In the genomic region with DNA sequence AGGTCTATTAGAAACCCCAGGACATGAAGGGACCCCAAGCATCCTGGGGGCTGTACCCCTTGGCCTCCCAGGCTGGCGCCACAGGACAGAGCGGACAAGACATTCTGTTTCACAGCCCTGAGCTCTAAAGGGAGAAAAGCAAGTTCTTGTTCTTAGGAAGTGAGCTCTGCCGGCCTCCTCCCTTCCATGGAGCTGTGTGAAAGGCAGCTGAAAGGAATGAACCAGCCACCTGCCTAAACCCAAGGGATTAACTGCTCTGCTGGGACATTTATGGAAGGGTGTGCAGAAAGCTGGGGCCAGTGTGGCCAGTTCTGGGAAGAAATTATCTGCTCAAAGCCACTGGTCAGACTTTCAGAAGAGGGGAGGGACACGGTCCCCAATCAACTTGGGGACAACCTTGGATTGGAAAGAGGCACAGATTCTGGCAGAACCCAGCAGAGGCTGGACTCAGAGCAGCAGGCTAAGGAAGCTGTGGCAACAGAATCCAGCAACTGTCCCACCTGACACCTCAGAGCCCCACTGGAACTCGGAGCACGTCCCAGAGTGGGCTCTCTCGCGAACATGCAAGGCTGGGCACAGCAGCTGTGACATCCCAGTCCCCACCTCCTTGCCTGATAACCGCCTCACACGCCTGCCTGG, we compare ENCODE assay signal across 9 cellular contexts. TPM values are rescaled to one million over a fixed set of nuclear protein-coding genes. Genes with fewer than 3 reads are reported as not detected.
DNase-seq lines count a peak whose midpoint lies in the region; ATAC-seq and TF ChIP-seq lines count a peak whose summit lies in the region.
"Had no signal": no experiment of that assay in that cellular context is flagged by ENCODE, and none has a peak within 500 bp of the region (broad histone marks: within the 10 kb centered on the region; RNA-seq: fewer than 3 reads in every experiment).

No MANE protein-coding gene starts in this region.

- POLR2A ChIA-PET in OCI-LY7 (lab: Charles Lee), result interaction anchor here (0.6 to 1.4 kb wide), 2 partner anchors 11 to 48 kb away, joined by 4 read pairs; no protein-coding TSS in a partner anchor

- BruUV-seq in OCI-LY7 (replicated peaks; lab: Mats Ljungman, UMichigan), result no TSS peak

- H3K9me3 Mint-ChIP-seq in neural crest cell, result no peaks in the 10 kb centered on the region

- H3K36me3 Mint-ChIP-seq in neural crest cell (ENCODE audit: low read depth), result no peaks in the 10 kb centered on the region

- no peaks in the 10 kb centered on the region for H3K9me2 ChIP-seq in OCI-LY7 (ENCODE audit: insufficient read depth, low read length)

- peak overlapping the region; percentile 2; the same call in 1 of the 2 replicates for H2AFZ ChIP-seq in OCI-LY7 (ENCODE audit: low read length)

- no peak for DNase-seq in OCI-LY7 (ENCODE audit: low spot score)
- DNase-seq in neural crest cell (ENCODE audit: low read depth, low spot score), result no peak
- no peak for DNase-seq in AG08396 (ENCODE audit: low spot score)
- no peak for DNase-seq in iPS-NIHi7 (ENCODE audit: extremely low spot score)
- DNase-seq in NCI-H345 treated with DMSO at 0.1 percent for 48 hours (lab: John Stamatoyannopoulos, UW; ENCODE audit: unreplicated experiment), result no peak
- no peak for DNase-seq in HCEC 1CT

- no peaks in the 10 kb centered on the region for H3K27me3 ChIP-seq in endocrine pancreas (ENCODE audit: control insufficient read depth, insufficient read depth, low read length)

- peak overlapping the region; percentile 82 for H3K4me2 ChIP-seq in OCI-LY7 (ENCODE audit: low read length)

- H3K4me1 ChIP-seq in OCI-LY7 (ENCODE audit: insufficient read depth, low read length, poor library complexity, severe bottlenecking) (peaks cover 35% of the 10 kb centered on the region), endocrine pancreas (ENCODE audit: control insufficient read depth, insufficient read depth, low read length) (no peaks in the 10 kb centered on the region)

- H3K4me1 Mint-ChIP-seq in neural crest cell, result peaks cover 35% of the 10 kb centered on the region

- H3K9ac ChIP-seq in endocrine pancreas (ENCODE audit: control insufficient read depth, insufficient read depth, low read length), result peak overlapping the region; percentile 96

- peaks cover 3% of the 10 kb centered on the region for H3K27me3 Mint-ChIP-seq in neural crest cell (ENCODE audit: low read depth)

- H3K4me3 ChIP-seq in OCI-LY7 (ENCODE audit: low read depth, low read length, poor library complexity, severe bottlenecking) (peak overlapping the region; percentile 71), endocrine pancreas (ENCODE audit: control insufficient read depth, insufficient read depth, low read length) (peak overlapping the region; percentile 87)

- H3K9me3 ChIP-seq in OCI-LY7 (ENCODE audit: low read length) (no peaks in the 10 kb centered on the region), endocrine pancreas (ENCODE audit: control insufficient read depth, low read length) (no peaks in the 10 kb centered on the region)

- H3K4me3 Mint-ChIP-seq in neural crest cell, result peak overlapping the region; percentile 91

- no peak overlapping the region for H3K27ac Mint-ChIP-seq in neural crest cell (ENCODE audit: unreplicated experiment)

- H3K27ac ChIP-seq in OCI-LY7 (ENCODE audit: low read depth, low read length, poor library complexity, severe bottlenecking), result no peak overlapping the region

- intact Hi-C loops in OCI-LY7 (cut with micrococcal nuclease; ENCODE audit: unreplicated experiment), result no loop called here

- ATAC-seq in GM19395 (IDR thresholded peaks at IDR 0.05; ENCODE audit: unreplicated experiment), result peak; percentile 1

- H3K36me3 ChIP-seq in OCI-LY7 (ENCODE audit: insufficient read depth, low read length) (peaks cover 19% of the 10 kb centered on the region; the same call in 1 of the 2 replicates), endocrine pancreas (ENCODE audit: control insufficient read depth, insufficient read depth, low read length) (no peaks in the 10 kb centered on the region)

- no peaks in the 10 kb centered on the region for H4K20me1 ChIP-seq in OCI-LY7 (ENCODE audit: insufficient read depth, low read length)

- H3K79me2 ChIP-seq in OCI-LY7 (ENCODE audit: insufficient read depth, low read depth, low read length), result no peaks in the 10 kb centered on the region

- no peak for TF ChIP-seq CTCF in OCI-LY7 (conservative IDR thresholded peaks at IDR 0.05; ENCODE audit: low read length)
- TF ChIP-seq CTCF in neural crest cell (conservative IDR thresholded peaks at IDR 0.05), result no peak

- CTCF ChIA-PET in OCI-LY7 (lab: Charles Lee; ENCODE audit: unreplicated experiment), result interaction anchor here (1.0 to 1.5 kb wide), 2 partner anchors 13 to 20 kb away, joined by 4 read pairs; no protein-coding TSS in a partner anchor

RNA-seq across cellular contexts. Expression of a gene that starts 2.1 kb away (rescaled TPM):
- 7.2 and 7.4 TPM in 2 replicates for total RNA-seq in OCI-LY7 (2014; rRNA removed; shearing (Covaris generic))
- total RNA-seq in OCI-LY7 (2022) (5.6 and 7.6 TPM in 2 replicates), neural crest cell (18.8 and 19.0 TPM in 2 replicates)

RNA-seq across cellular contexts. Expression of a gene that starts 13.0 kb away (rescaled TPM):
- 5.3 and 7.9 TPM in 2 replicates for total RNA-seq in OCI-LY7 (2014; rRNA removed; shearing (Covaris generic))
- 14.6 and 14.7 TPM in 2 replicates for total RNA-seq in OCI-LY7 (2022)
- 32.6 and 33.5 TPM in 2 replicates for total RNA-seq in neural crest cell

RNA-seq across cellular contexts. Expression of a gene that starts 20.7 kb away (rescaled TPM):
- 28.9 and 41.9 TPM in 2 replicates for total RNA-seq in OCI-LY7 (2014; rRNA removed; shearing (Covaris generic))
- 51.3 and 58.2 TPM in 2 replicates for total RNA-seq in OCI-LY7 (2022)
- total RNA-seq in neural crest cell, result 35.7 and 41.0 TPM in 2 replicates

RNA-seq across cellular contexts. Expression of a gene that starts 24.1 kb away (rescaled TPM):
- 22.4 and 24.9 TPM in 2 replicates for total RNA-seq in OCI-LY7 (2014; rRNA removed; shearing (Covaris generic))
- 17.2 and 19.0 TPM in 2 replicates for total RNA-seq in OCI-LY7 (2022)
- 26.1 and 28.5 TPM in 2 replicates for total RNA-seq in neural crest cell

RNA-seq across cellular contexts. Expression of a gene that starts 45.4 kb away (rescaled TPM):
- total RNA-seq in OCI-LY7 (2014; rRNA removed; shearing (Covaris generic)), result not detected in 2 replicates
- total RNA-seq in OCI-LY7 (2022) (0.11 TPM in 1 of 2 replicates, not detected in the other), neural crest cell (not detected in 2 replicates)
- total RNA-seq: T-helper 1 cell treated with Interleukin-12 subunit alpha and Interleukin-12 subunit beta and Interleukin-4 antibody, amounts not matched to agents 30 ng/mL and 1 ng/mL, for 36 hours had no signal
